Comparison of ENCODE assay signal across 1 cellular context in the genomic region with DNA sequence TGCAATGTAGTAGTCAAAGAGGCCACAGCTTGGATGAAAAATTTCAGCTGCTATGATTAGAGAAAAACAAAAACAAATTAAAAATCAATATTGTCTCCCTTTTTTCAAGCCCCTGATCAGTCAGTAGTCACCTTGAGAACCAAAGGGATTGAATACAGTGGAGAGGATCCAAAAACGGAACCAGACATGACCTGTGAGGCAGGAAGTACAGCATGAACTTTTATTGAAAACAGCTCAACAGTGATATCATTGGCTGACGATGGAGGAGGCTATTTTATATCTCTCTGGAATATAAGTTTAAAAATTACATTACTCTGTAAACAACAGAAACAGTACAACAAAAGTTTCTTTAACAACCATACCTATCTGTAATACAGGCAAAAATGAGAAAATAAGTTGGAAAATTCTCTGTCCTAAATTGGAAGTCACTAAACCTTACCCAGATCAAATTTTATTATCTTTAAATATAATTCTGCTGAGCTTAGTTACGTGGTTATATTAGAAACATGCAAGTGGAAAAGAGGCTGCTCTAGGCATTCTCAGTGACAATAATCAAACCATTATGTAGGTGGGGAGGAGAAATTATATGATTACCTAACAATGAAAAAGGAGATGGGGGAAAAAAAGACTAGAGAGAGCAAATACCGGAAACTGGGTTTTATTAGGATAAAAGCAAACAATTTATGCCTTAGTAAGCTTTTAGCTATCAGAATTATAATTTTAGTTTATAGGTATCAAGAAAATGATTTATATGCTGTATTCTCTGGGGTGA.
TF ChIP-seq lines count a peak whose summit lies in the region.

No MANE protein-coding gene starts in this region.

TF ChIP-seq in H1, 55 proteins besides CTCF, POLR2A, EP300 and RAD21 (continued from another document):
- TF ChIP-seq, protein P1, sequence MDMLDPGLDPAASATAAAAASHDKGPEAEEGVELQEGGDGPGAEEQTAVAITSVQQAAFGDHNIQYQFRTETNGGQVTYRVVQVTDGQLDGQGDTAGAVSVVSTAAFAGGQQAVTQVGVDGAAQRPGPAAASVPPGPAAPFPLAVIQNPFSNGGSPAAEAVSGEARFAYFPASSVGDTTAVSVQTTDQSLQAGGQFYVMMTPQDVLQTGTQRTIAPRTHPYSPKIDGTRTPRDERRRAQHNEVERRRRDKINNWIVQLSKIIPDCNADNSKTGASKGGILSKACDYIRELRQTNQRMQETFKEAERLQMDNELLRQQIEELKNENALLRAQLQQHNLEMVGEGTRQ (IDR thresholded peaks at IDR 0.05; ENCODE audit: low read length): no peak
- TF ChIP-seq CREB1 (IDR thresholded peaks at IDR 0.05): no peak
